9 cellular contexts compared by ENCODE assay signal in genomic region chr2:118882693-118883336, GRCh38. TPM values are rescaled to one million over a fixed set of nuclear protein-coding genes. Genes with fewer than 3 reads are reported as not detected.
DNase-seq lines count a peak whose midpoint lies in the region; ATAC-seq and TF ChIP-seq lines count a peak whose summit lies in the region.
"Had no signal": no experiment of that assay in that cellular context is flagged by ENCODE, and none has a peak within 500 bp of the region (broad histone marks: within the 10 kb centered on the region; RNA-seq: fewer than 3 reads in every experiment).

No MANE protein-coding gene starts in this region.

- H3K4me3 Mint-ChIP-seq in activated T-cell treated with anti-CD3 and anti-CD28 coated beads, Interleukin-2, amount 50 U/mL, for 24 hours: peak overlapping the region; percentile 71

- TF ChIP-seq POLR2A in suprapubic skin (IDR thresholded peaks at IDR 0.05): no peak

- H3K27ac Mint-ChIP-seq in activated T-cell treated with anti-CD3 and anti-CD28 coated beads, Interleukin-2, amount 50 U/mL, for 24 hours: peak overlapping the region; percentile 52

- 13% methylated on average over 14 of the region's 17 CpGs for WGBS in suprapubic skin

- no peaks in the 10 kb centered on the region for H4K20me1 ChIP-seq in PC-3 (ENCODE audit: low read length)

- TF ChIP-seq CTCF in PC-3 (conservative IDR thresholded peaks at IDR 0.05; ENCODE audit: low read depth, low read length) (peak; percentile 95), fibroblast of pulmonary artery (IDR thresholded peaks at IDR 0.05; ENCODE audit: low read length, missing control alignments) (peak; percentile 98), suprapubic skin (IDR thresholded peaks at IDR 0.05) (peak; percentile 74 to 94)

- no peaks in the 10 kb centered on the region for H3K36me3 ChIP-seq in PC-3 (ENCODE audit: low read depth, low read length)
- no peaks in the 10 kb centered on the region for H3K36me3 ChIP-seq in suprapubic skin

- H3K4me3 ChIP-seq in PC-3 (ENCODE audit: low read length) (peak overlapping the region; percentile 76), fibroblast of pulmonary artery (replicated peaks; ENCODE audit: low read depth, low read length) (peak overlapping the region; percentile 10), suprapubic skin (peak overlapping the region; percentile 25)

- H3K27me3 Mint-ChIP-seq in activated T-cell treated with anti-CD3 and anti-CD28 coated beads, Interleukin-2, amount 50 U/mL, for 24 hours: peaks cover 31% of the 10 kb centered on the region

- H3K4me2 ChIP-seq in PC-3 (ENCODE audit: low read length): peak overlapping the region; percentile 97

- H3K4me1 ChIP-seq in PC-3 (ENCODE audit: insufficient read depth, low read length) (peaks cover 16% of the 10 kb centered on the region), suprapubic skin (peaks cover 10% of the 10 kb centered on the region)

- intact Hi-C loops in PC-3 (cut with micrococcal nuclease): loop anchor here (1.0 kb wide), 2 partner anchors 125 to 408 kb away; no protein-coding TSS in a partner anchor

- H3K27me3 ChIP-seq in PC-3 (ENCODE audit: low read length) (no peaks in the 10 kb centered on the region), suprapubic skin (peaks cover 15% of the 10 kb centered on the region)

- H3K9me3 ChIP-seq in PC-3 (ENCODE audit: low read length) (no peaks in the 10 kb centered on the region), suprapubic skin (no peaks in the 10 kb centered on the region)

- H3K27ac ChIP-seq in PC-3 (ENCODE audit: low read length) (no peak overlapping the region), suprapubic skin (no peak overlapping the region)
- H3K27ac ChIP-seq: epithelial cell of prostate had no signal

- no peak for TF ChIP-seq EP300 in suprapubic skin (IDR thresholded peaks at IDR 0.05)

- H3K36me3 Mint-ChIP-seq in activated T-cell treated with anti-CD3 and anti-CD28 coated beads, Interleukin-2, amount 50 U/mL, for 24 hours (ENCODE audit: low read depth): no peaks in the 10 kb centered on the region

- H3K9me3 Mint-ChIP-seq in activated T-cell treated with anti-CD3 and anti-CD28 coated beads, Interleukin-2, amount 50 U/mL, for 24 hours: no peaks in the 10 kb centered on the region

- ATAC-seq in GM21367 (IDR thresholded peaks at IDR 0.05; ENCODE audit: unreplicated experiment): peak; percentile 76
- ATAC-seq in PC-3: peak; percentile 75

- CTCF ChIA-PET in PC-3 (lab: Charles Lee): interaction anchor here (0.9 kb wide), 1 partner anchor 292 kb away, joined by 3 read pairs; no protein-coding TSS in a partner anchor

- H3K9ac ChIP-seq in PC-3 (ENCODE audit: low read length): peak overlapping the region; percentile 52

- DNase-seq in COR-L47 (lab: John Stamatoyannopoulos, UW) (peak; percentile 20), HuH-7 (ENCODE audit: low spot score) (peak; percentile 33), PC-3 (peak; percentile 82), fibroblast of pulmonary artery (ENCODE audit: low read depth) (peak; percentile 61), nucleus accumbens (lab: John Stamatoyannopoulos, UW) (peak in 47 of 56 donors; percentile 4 to 74 (median 29)), suprapubic skin (ENCODE audit: low spot score in 2 of 2) (peak in 1 of 2 donors; percentile 76)
- peak; percentile 71 for DNase-seq in activated T-cell treated with anti-CD3 and anti-CD28 coated beads, Interleukin-2, amount 50 U/mL, for 24 hours

- POLR2A ChIA-PET in PC-3 (lab: Charles Lee; ENCODE audit: unreplicated experiment): no interaction called here

- H3K9me2 ChIP-seq in PC-3 (replicated peaks; ENCODE audit: low read length): no peaks in the 10 kb centered on the region

- no peaks in the 10 kb centered on the region for H3F3A ChIP-seq in PC-3 (ENCODE audit: low read length, unreplicated experiment)

- BruUV-seq in PC-3 (replicated peaks; lab: Mats Ljungman, UMichigan): no TSS peak

- peak overlapping the region; percentile 98 for H2AFZ ChIP-seq in PC-3 (ENCODE audit: low read length)

- no peaks in the 10 kb centered on the region for H3K79me2 ChIP-seq in PC-3 (ENCODE audit: low read length)

- H3K4me1 Mint-ChIP-seq in activated T-cell treated with anti-CD3 and anti-CD28 coated beads, Interleukin-2, amount 50 U/mL, for 24 hours (ENCODE audit: low read depth): peaks cover 21% of the 10 kb centered on the region

RNA-seq across cellular contexts. Expression of gene EN1, which starts 35.4 kb away (rescaled TPM):
- total RNA-seq in PC-3 (2014; rRNA removed): 2.3 and 3.2 TPM in 2 replicates
- total RNA-seq in suprapubic skin: 10 to 100 TPM in 2 of 4 donors, 1 to 10 TPM in 2; 7.3 to 16.7 (median 11.8) TPM

RNA-seq across cellular contexts. Expression of gene MARCO, which starts 59.2 kb away (rescaled TPM):
- total RNA-seq in PC-3 (2014; rRNA removed) (not detected in 2 replicates), suprapubic skin (1 to 10 TPM in 3 of 4 donors, under 1 TPM in 1; 0.68 to 9.1 (median 1.3) TPM)

Comparison
In these comparisons a context has a peak if more than half of its experiments do, and no peak if none do; other contexts are left out.
1. H3K4me3 ChIP-seq: peak in every context shown above with its lines; median percentile 76 in PC-3; 25 in suprapubic skin; 10 in fibroblast of pulmonary artery.